1 cellular context compared by ENCODE assay signal in genomic region chr17:14004927-14005630, GRCh38.
TF ChIP-seq lines count a peak whose summit lies in the region.

No MANE protein-coding gene starts in this region.

TF ChIP-seq in HCT116, 20 proteins besides CTCF, POLR2A, EP300 and RAD21 (continued from another document):
- TF ChIP-seq, protein P1, sequence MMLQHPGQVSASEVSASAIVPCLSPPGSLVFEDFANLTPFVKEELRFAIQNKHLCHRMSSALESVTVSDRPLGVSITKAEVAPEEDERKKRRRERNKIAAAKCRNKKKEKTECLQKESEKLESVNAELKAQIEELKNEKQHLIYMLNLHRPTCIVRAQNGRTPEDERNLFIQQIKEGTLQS (IDR thresholded peaks at IDR 0.05): no peak
- TF ChIP-seq SP1 (IDR thresholded peaks at IDR 0.05; ENCODE audit: low read depth): no peak
- TF ChIP-seq EZH2 (IDR thresholded peaks at IDR 0.05): no peak
- no peak for TF ChIP-seq CBX3 (IDR thresholded peaks at IDR 0.05; ENCODE audit: low read depth)
- no peak for TF ChIP-seq EGR1 (IDR thresholded peaks at IDR 0.05; ENCODE audit: low read depth)
- TF ChIP-seq FOSL1 (IDR thresholded peaks at IDR 0.05; ENCODE audit: low read depth): peak; percentile 42; the same call in 1 of the 2 replicates
